In the genomic region with DNA sequence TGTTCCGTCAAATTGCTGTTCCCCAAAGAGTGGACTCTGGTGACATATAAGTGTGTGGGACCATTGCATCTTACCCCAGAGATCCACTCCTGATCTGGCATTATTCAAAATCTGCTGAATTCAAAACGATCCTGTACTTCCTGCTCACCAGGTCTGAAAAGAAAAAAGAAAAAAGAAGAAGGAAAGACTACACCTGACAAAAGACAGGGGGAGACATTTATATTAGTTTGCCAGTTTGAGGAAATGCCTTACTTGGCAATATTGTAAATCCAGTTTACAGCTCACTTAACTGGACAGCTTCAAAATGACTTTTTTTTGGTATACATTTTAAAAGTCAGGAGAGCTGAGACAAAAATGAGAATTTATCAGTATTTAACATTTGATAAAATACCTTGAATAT, we compare ENCODE assay signal across 9 cellular contexts. TPM values are rescaled to one million over a fixed set of nuclear protein-coding genes. Genes with fewer than 3 reads are reported as not detected.
DNase-seq lines count a peak whose midpoint lies in the region; ATAC-seq and TF ChIP-seq lines count a peak whose summit lies in the region.
"Had no signal": no experiment of that assay in that cellular context is flagged by ENCODE, and none has a peak within 500 bp of the region (broad histone marks: within the 10 kb centered on the region; RNA-seq: fewer than 3 reads in every experiment).

No MANE protein-coding gene starts in this region.

- POLR2A ChIA-PET in AG04450 (lab: Yijun Ruan, JAX) (no interaction called here), OCI-LY7 (lab: Charles Lee) (interaction anchor here (0.6 to 14.0 kb wide), 28 partner anchors 8 to 1255 kb away, joined by 3 to 298 read pairs (median 4); partner anchors contain the start of genes GRHPR and POLR1E)

- no peak for DNase-seq in AG04450 (ENCODE audit: low read depth, low spot score)
- peak; percentile 81 for DNase-seq in OCI-LY7 (ENCODE audit: low spot score)
- DNase-seq in epithelial cell of proximal tubule (ENCODE audit: low read depth), result no peak
- no peak for DNase-seq in mucosa of gallbladder (ENCODE audit: low spot score)
- DNase-seq: activated CD4-positive, alpha-beta T cell treated with anti-CD3 and anti-CD28 coated beads, Interleukin-2, amount 50 U/mL, for 4 hours had no signal

- H4K20me1 ChIP-seq in OCI-LY7 (ENCODE audit: insufficient read depth, low read length), result no peaks in the 10 kb centered on the region

- TF ChIP-seq CTCF in AG04450 (IDR thresholded peaks at IDR 0.05; ENCODE audit: low read depth, low read length), result peak; percentile 17; the same call in 1 of the 2 replicates
- TF ChIP-seq CTCF in GM12872 (IDR thresholded peaks at IDR 0.05; ENCODE audit: insufficient read depth, low read depth, low read length), result peak; percentile 38; the same call in 1 of the 3 replicates
- TF ChIP-seq CTCF in OCI-LY7 (conservative IDR thresholded peaks at IDR 0.05; ENCODE audit: low read length), result peak; percentile 86
- TF ChIP-seq CTCF in epithelial cell of proximal tubule (conservative IDR thresholded peaks at IDR 0.05; ENCODE audit: low read depth, low read length), result peak; percentile 54

- H3K79me2 ChIP-seq in OCI-LY7 (ENCODE audit: insufficient read depth, low read depth, low read length), result peaks cover 31% of the 10 kb centered on the region; the same call in 1 of the 2 replicates

- CTCF ChIA-PET in AG04450 (lab: Charles Lee), result interaction anchor here (0.6 to 1.8 kb wide), 3 partner anchors 8 to 166 kb away, joined by 3 to 10 read pairs (median 3); no protein-coding TSS in a partner anchor
- CTCF ChIA-PET in OCI-LY7 (lab: Charles Lee; ENCODE audit: unreplicated experiment), result interaction anchor here (0.6 to 2.0 kb wide), 8 partner anchors 16 to 110 kb away, joined by 3 to 11 read pairs (median 4); no protein-coding TSS in a partner anchor

- H3K4me3 ChIP-seq in AG04450 (ENCODE audit: low read depth, low read length) (no peak overlapping the region), OCI-LY7 (ENCODE audit: low read depth, low read length, poor library complexity, severe bottlenecking) (peak overlapping the region; percentile 74), epithelial cell of proximal tubule (ENCODE audit: low read depth, low read length) (no peak overlapping the region)

- H3K27ac ChIP-seq in AG04450 (ENCODE audit: low read depth, low read length), result no peak overlapping the region
- H3K27ac ChIP-seq in OCI-LY7 (ENCODE audit: low read depth, low read length, poor library complexity, severe bottlenecking), result peak overlapping the region; percentile 97

- peaks cover 98% of the 10 kb centered on the region for H3K4me1 ChIP-seq in OCI-LY7 (ENCODE audit: insufficient read depth, low read length, poor library complexity, severe bottlenecking)

- no TSS peak for BruUV-seq in OCI-LY7 (replicated peaks; lab: Mats Ljungman, UMichigan)

- no peak for ATAC-seq in GM18868 (IDR thresholded peaks at IDR 0.05; ENCODE audit: unreplicated experiment)
- no peak for ATAC-seq in GM21576 (IDR thresholded peaks at IDR 0.05; ENCODE audit: unreplicated experiment)
- ATAC-seq in GM19455 (IDR thresholded peaks at IDR 0.05; ENCODE audit: unreplicated experiment), result no peak

- no peaks in the 10 kb centered on the region for H3K9me2 ChIP-seq in OCI-LY7 (ENCODE audit: insufficient read depth, low read length)

- intact Hi-C loops in OCI-LY7 (cut with micrococcal nuclease; ENCODE audit: unreplicated experiment), result loop anchor here (5.0 kb wide), 3 partner anchors 285 to 410 kb away; partner anchors contain the start of gene ZCCHC7

- H3K9me3 ChIP-seq in AG04450 (ENCODE audit: control insufficient read depth, insufficient read depth, low read length), result no peaks in the 10 kb centered on the region
- no peaks in the 10 kb centered on the region for H3K9me3 ChIP-seq in OCI-LY7 (ENCODE audit: low read length)

- peak overlapping the region; percentile 94 for H3K4me2 ChIP-seq in OCI-LY7 (ENCODE audit: low read length)

- H3K27me3 ChIP-seq in AG04450 (ENCODE audit: control insufficient read depth, insufficient read depth, low read length), result peaks cover 20% of the 10 kb centered on the region

- H2AFZ ChIP-seq in OCI-LY7 (ENCODE audit: low read length), result no peak overlapping the region; the same call in 1 of the 2 replicates

- no peaks in the 10 kb centered on the region for H3K36me3 ChIP-seq in OCI-LY7 (ENCODE audit: insufficient read depth, low read length)

RNA-seq across cellular contexts. Expression of gene GRHPR, which starts 15.0 kb away (rescaled TPM):
- 96.1 and 126 TPM in 2 replicates for polyA plus RNA-seq in AG04450 (2011; rRNA removed)
- 97.5 and 134 TPM in 2 replicates for polyA minus RNA-seq in AG04450 (2011; rRNA and poly(A)+ RNA removed)
- 135 and 148 TPM in 2 replicates for total RNA-seq in OCI-LY7 (2014; rRNA removed; shearing (Covaris generic))
- total RNA-seq in OCI-LY7 (2022) (105 and 106 TPM in 2 replicates), epithelial cell of proximal tubule (136 and 138 TPM in 2 replicates), mucosa of gallbladder (125 TPM)

RNA-seq across cellular contexts. Expression of gene ZBTB5, which starts 57.8 kb away (rescaled TPM):
- polyA plus RNA-seq in AG04450 (2011; rRNA removed), result 9.5 and 10.9 TPM in 2 replicates
- polyA minus RNA-seq in AG04450 (2011; rRNA and poly(A)+ RNA removed), result 19.3 and 19.6 TPM in 2 replicates
- total RNA-seq in OCI-LY7 (2014; rRNA removed; shearing (Covaris generic)), result 27.9 and 31.9 TPM in 2 replicates
- total RNA-seq in OCI-LY7 (2022) (20.2 and 23.9 TPM in 2 replicates), epithelial cell of proximal tubule (6.3 and 7.5 TPM in 2 replicates), mucosa of gallbladder (12.1 TPM)

Comparison
In these comparisons a context has a peak if more than half of its experiments do, and no peak if none do; other contexts are left out.
1. CTCF ChIP-seq: peak in every context shown above with its lines; median percentile 86 in OCI-LY7; 54 in epithelial cell of proximal tubule; 38 in GM12872; 17 in AG04450.